Comparison of ENCODE assay signal across 24 cellular contexts in the genomic region with DNA sequence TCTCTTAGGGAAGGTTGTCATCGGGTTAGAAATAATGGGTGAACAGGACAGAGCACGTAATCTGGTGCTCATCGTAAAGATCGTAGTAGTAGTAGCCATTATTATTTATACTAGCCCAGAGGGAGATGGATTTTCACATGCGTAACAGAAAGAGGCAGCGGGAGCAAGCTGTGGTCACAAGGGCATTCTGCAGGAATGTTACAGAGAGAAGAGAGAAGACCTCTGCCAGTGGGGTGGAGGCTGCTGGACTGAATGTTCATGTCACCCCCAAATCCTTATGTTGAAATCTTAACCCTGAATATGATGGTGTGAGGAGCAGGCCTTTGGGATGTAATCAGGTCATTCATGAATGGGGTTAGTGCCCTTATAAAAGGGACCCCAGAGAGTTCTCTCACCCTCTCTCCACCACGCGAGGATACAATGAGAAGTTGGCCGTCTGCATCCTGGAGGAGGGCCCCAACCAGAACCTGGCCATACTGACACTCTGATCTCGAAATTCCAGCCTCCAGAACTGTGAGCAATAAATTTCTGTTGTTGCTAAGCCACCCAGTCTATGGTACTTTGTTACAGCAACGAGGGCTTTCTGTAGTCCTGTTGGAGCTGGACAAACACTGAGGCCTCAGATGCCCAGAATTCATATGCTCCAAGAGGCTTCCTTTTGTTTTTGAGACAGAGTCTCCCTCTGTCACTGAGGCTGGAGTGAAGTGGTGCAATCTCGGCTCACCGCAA.
"Had no signal": no experiment of that assay in that cellular context is flagged by ENCODE, and none has a peak within 500 bp of the region (broad histone marks: within the 10 kb centered on the region; RNA-seq: fewer than 3 reads in every experiment).

No MANE protein-coding gene starts in this region.

- H3K27me3 ChIP-seq: esophagus muscularis mucosa, neural progenitor cell, ovary, tibial artery, upper lobe of right lung, vagina had no signal

- H3K4me3 Mint-ChIP-seq: dendritic cell treated with granulocyte-macrophage colony-stimulating factor and Interleukin-4, amounts not matched to agents 40 ng/mL and 50 ng/mL, for 4 days; effector memory CD8-positive, alpha-beta T cell; immature natural killer cell; naive thymus-derived CD8-positive, alpha-beta T cell; neural progenitor cell; stimulated activated memory B cell treated with anti-CD40 and anti-IgM and Interleukin-4, amounts not matched to agents 10 μg/mL and 1 μg/mL and 100 μg/mL, for 72 hours; stimulated activated naive CD8-positive, alpha-beta T cell treated with anti-CD3 and anti-CD28 coated beads, Interleukin-15, Interleukin-2, amounts not matched to agents 100 ng/mL and 50 ng/mL, for 24 hours had no signal

- DNase-seq: effector memory CD8-positive, alpha-beta T cell; foreskin fibroblast; immature natural killer cell; left cardiac atrium; left ventricle myocardium inferior; lower lobe of right lung; mucosa of descending colon; naive thymus-derived CD8-positive, alpha-beta T cell; nucleus accumbens; ovary; right cardiac atrium; stimulated activated CD4-positive, alpha-beta T cell treated with anti-CD3 and anti-CD28 coated beads, Interleukin-15, amount 100 ng/mL, for 24 hours; stimulated activated CD4-positive, alpha-beta T cell treated with anti-CD3 and anti-CD28 coated beads, Interleukin-1b, Interleukin-23, amount 100 ng/mL, for 48 hours; stimulated activated CD4-positive, alpha-beta T cell treated with anti-CD3 and anti-CD28 coated beads, Interleukin-4, amount 100 ng/mL, for 24 hours; tibial artery; upper lobe of right lung had no signal

- H3K9me3 ChIP-seq: esophagus muscularis mucosa, left ventricle myocardium inferior, lower lobe of right lung, mucosa of descending colon, ovary, tibial artery, upper lobe of right lung, vagina had no signal

- H3K36me3 Mint-ChIP-seq: immature natural killer cell; naive thymus-derived CD8-positive, alpha-beta T cell; neural progenitor cell; stimulated activated memory B cell treated with anti-CD40 and anti-IgM and Interleukin-4, amounts not matched to agents 10 μg/mL and 1 μg/mL and 100 μg/mL, for 72 hours had no signal

- H3K27ac Mint-ChIP-seq: dendritic cell treated with granulocyte-macrophage colony-stimulating factor and Interleukin-4, amounts not matched to agents 40 ng/mL and 50 ng/mL, for 4 days; effector memory CD8-positive, alpha-beta T cell; immature natural killer cell; progenitor cell of endocrine pancreas; stimulated activated naive CD8-positive, alpha-beta T cell treated with anti-CD3 and anti-CD28 coated beads, Interleukin-15, Interleukin-2, amounts not matched to agents 100 ng/mL and 50 ng/mL, for 24 hours had no signal

- H3K27me3 Mint-ChIP-seq: effector memory CD8-positive, alpha-beta T cell; naive thymus-derived CD8-positive, alpha-beta T cell; progenitor cell of endocrine pancreas; stimulated activated memory B cell treated with anti-CD40 and anti-IgM and Interleukin-4, amounts not matched to agents 10 μg/mL and 1 μg/mL and 100 μg/mL, for 72 hours; stimulated activated naive CD8-positive, alpha-beta T cell treated with anti-CD3 and anti-CD28 coated beads, Interleukin-15, Interleukin-2, amounts not matched to agents 100 ng/mL and 50 ng/mL, for 24 hours had no signal

- H3K9me3 Mint-ChIP-seq: dendritic cell treated with granulocyte-macrophage colony-stimulating factor and Interleukin-4, amounts not matched to agents 40 ng/mL and 50 ng/mL, for 4 days; effector memory CD8-positive, alpha-beta T cell; immature natural killer cell; naive thymus-derived CD8-positive, alpha-beta T cell; neural progenitor cell; stimulated activated memory B cell treated with anti-CD40 and anti-IgM and Interleukin-4, amounts not matched to agents 10 μg/mL and 1 μg/mL and 100 μg/mL, for 72 hours; stimulated activated naive CD8-positive, alpha-beta T cell treated with anti-CD3 and anti-CD28 coated beads, Interleukin-15, Interleukin-2, amounts not matched to agents 100 ng/mL and 50 ng/mL, for 24 hours had no signal

- H3K4me3 ChIP-seq: esophagus muscularis mucosa, left ventricle myocardium inferior, lower lobe of right lung, mucosa of descending colon, neural progenitor cell, ovary, tibial artery, upper lobe of right lung, vagina had no signal

- ATAC-seq: effector memory CD8-positive, alpha-beta T cell; left cardiac atrium; lower lobe of right lung; mucosa of descending colon; naive thymus-derived CD8-positive, alpha-beta T cell; right cardiac atrium; stimulated activated memory B cell treated with anti-CD40 and anti-IgM and Interleukin-4, amounts not matched to agents 10 μg/mL and 1 μg/mL and 100 μg/mL, for 72 hours; upper lobe of right lung had no signal

- H3K9ac ChIP-seq: neural progenitor cell had no signal

- H3K36me3 ChIP-seq: esophagus muscularis mucosa, left ventricle myocardium inferior, lower lobe of right lung, neural progenitor cell, ovary, tibial artery, upper lobe of right lung, vagina had no signal

- H3K4me2 ChIP-seq: neural progenitor cell had no signal

- H3K27ac ChIP-seq: epithelial cell of prostate, esophagus muscularis mucosa, left ventricle myocardium inferior, lower lobe of right lung, neural progenitor cell, ovary, upper lobe of right lung, vagina had no signal

- H3K4me1 Mint-ChIP-seq: immature natural killer cell had no signal

- H2AFZ ChIP-seq: neural progenitor cell had no signal
